In genomic region chr10:101131962-101132635, GRCh38 we compare ENCODE assay signal across 16 cellular contexts. TPM values are rescaled to one million over a fixed set of nuclear protein-coding genes. Genes with fewer than 3 reads are reported as not detected.
A peak's percentile ranks its signal among the peaks of the same experiment; 100 is the strongest.
DNase-seq lines count a peak whose midpoint lies in the region; ATAC-seq, FAIRE-seq and TF ChIP-seq lines count a peak whose summit lies in the region.
"Had no signal": no experiment of that assay in that cellular context is flagged by ENCODE, and none has a peak within 500 bp of the region (broad histone marks: within the 10 kb centered on the region; RNA-seq: fewer than 3 reads in every experiment).

No MANE protein-coding gene starts in this region.

- WGBS in SK-N-SH (ENCODE audit: low lambda C conversion rate): 70% methylated on average over 30 of the region's 39 CpGs
- WGBS in pancreas, 2 donors: 9 to 14% methylated on average over 39 of the region's 39 CpGs

- H2AFZ ChIP-seq in SK-N-SH (ENCODE audit: low read depth): no peak overlapping the region

- H3K9me2 ChIP-seq in SK-N-SH: no peaks in the 10 kb centered on the region

- no peaks in the 10 kb centered on the region for H4K20me1 ChIP-seq in SK-N-SH (ENCODE audit: insufficient read depth)

- DNase-seq in SK-N-SH (peak; percentile 49), epithelial cell of esophagus (ENCODE audit: low read depth) (no peak), pancreas (peak in 1 of 6 donors; percentile 55), GM19239 (ENCODE audit: insufficient read length, low spot score) (no peak), cerebellum (ENCODE audit: low spot score) (no peak), AG08396 (ENCODE audit: low spot score) (no peak)
- DNase-seq: NCI-H446; stimulated activated CD4-positive, alpha-beta T cell treated with anti-CD3 and anti-CD28 coated beads, Interleukin-4, amount 100 ng/mL, for 1 hour had no signal

- H3K27me3 ChIP-seq in SK-N-SH (ENCODE audit: insufficient read depth): peaks cover 77% of the 10 kb centered on the region
- H3K27me3 ChIP-seq in HUES6 (ENCODE audit: control insufficient read depth, insufficient read depth, low read length): peaks cover 100% of the 10 kb centered on the region
- H3K27me3 ChIP-seq in pancreas: peaks cover 0 to 51% (median 7%) of the 10 kb centered on the region in 4 donors

- TF ChIP-seq CTCF in SK-N-SH (IDR thresholded peaks at IDR 0.05) (no peak), epithelial cell of esophagus (IDR thresholded peaks at IDR 0.05; ENCODE audit: insufficient read depth, low read depth, low read length, missing control alignments) (no peak), pancreas (IDR thresholded peaks at IDR 0.05) (no peak)

- H3K4me2 ChIP-seq in SK-N-SH: peak overlapping the region; percentile 85

- H3K27ac ChIP-seq in SK-N-SH (ENCODE audit: low read depth in 2 of 2, low read length in 1 of 2) (no peak overlapping the region), HUES6 (ENCODE audit: low read depth, low read length) (no peak overlapping the region), pancreas (no peak overlapping the region)
- H3K27ac ChIP-seq: SJSA1 had no signal

- CTCF ChIA-PET in SK-N-SH (lab: Yijun Ruan, JAX): interaction anchor here (1.4 to 21.6 kb wide), 4 partner anchors 9 to 72 kb away, joined by 3 to 972 read pairs (median 33); no protein-coding TSS in a partner anchor

- H3F3A ChIP-seq in SK-N-SH (replicated peaks; ENCODE audit: insufficient read depth): no peaks in the 10 kb centered on the region

- H3K9me3 ChIP-seq in SK-N-SH (no peaks in the 10 kb centered on the region), HUES6 (ENCODE audit: control insufficient read depth, insufficient read depth, low read depth, low read length) (no peaks in the 10 kb centered on the region), pancreas (no peaks in the 10 kb centered on the region)
- H3K9me3 ChIP-seq: SJSA1 had no signal

- no peak for TF ChIP-seq RAD21 in SK-N-SH (IDR thresholded peaks at IDR 0.05; ENCODE audit: low read length)

- no peaks in the 10 kb centered on the region for H3K79me2 ChIP-seq in SK-N-SH (ENCODE audit: insufficient read depth)

- TF ChIP-seq EP300 in SK-N-SH (IDR thresholded peaks at IDR 0.05; ENCODE audit: borderline replicate concordance in 1 of 2, low read depth in 1 of 2, low read length in 1 of 2): no peak

- FAIRE-seq in pancreas (lab: Jason Lieb, UNC): no peak
- no peak for FAIRE-seq in GM19239 (lab: Jason Lieb, UNC)
- FAIRE-seq: A204.1, GM18507 had no signal

- intact Hi-C loops in pancreas (cut with DNase I): no loop called here

- ATAC-seq in SK-N-SH treated with all-trans-retinoic acid at 6 μM for 48 hours (no peak; the same call in 2 of the 3 replicates), pancreas (peak in 3 of 4 donors; percentile 7 to 35 (median 9))

- H3K4me3 ChIP-seq in SK-N-SH (ENCODE audit: low read depth in 2 of 2, low read length in 1 of 2) (peak overlapping the region; percentile 33 to 51; a peak in 2 of 4 replicates), HUES6 (ENCODE audit: low read depth, low read length) (peak overlapping the region; percentile 43), epithelial cell of esophagus (ENCODE audit: low read length) (peak overlapping the region; percentile 36), pancreas (peak overlapping the region in 3 of 4 donors; percentile 11 to 45 (median 31))
- H3K4me3 ChIP-seq: SJSA1 had no signal

- no peaks in the 10 kb centered on the region for H3K36me3 ChIP-seq in SK-N-SH (replicated peaks in 1 of 2; ENCODE audit: control insufficient read depth in 1 of 2, insufficient read depth in 2 of 2, low read length in 1 of 2)
- H3K36me3 ChIP-seq in HUES6 (ENCODE audit: control insufficient read depth, insufficient read depth, low read length): no peaks in the 10 kb centered on the region
- H3K36me3 ChIP-seq in pancreas: no peaks in the 10 kb centered on the region
- H3K36me3 ChIP-seq: SJSA1 had no signal

- H3K4me1 ChIP-seq in SK-N-SH (ENCODE audit: control insufficient read depth in 1 of 2, insufficient read depth in 2 of 2, low read depth in 1 of 2, low read length in 1 of 2): peaks cover 0 to 2% of the 10 kb centered on the region in 2 experiments; a peak in 1 of 4 replicates
- H3K4me1 ChIP-seq in HUES6 (ENCODE audit: control insufficient read depth, insufficient read depth, low read length): peaks cover 21% of the 10 kb centered on the region
- peaks cover 0 to 10% (median 0%) of the 10 kb centered on the region in 3 donors for H3K4me1 ChIP-seq in pancreas

- POLR2A ChIA-PET in SK-N-SH (lab: Yijun Ruan, JAX): interaction anchor here (1.3 kb wide), 1 partner anchor 36 kb away, joined by 4 read pairs; no protein-coding TSS in a partner anchor

- H3K9ac ChIP-seq in SK-N-SH (no peak overlapping the region), HUES6 (ENCODE audit: low read length) (no peak overlapping the region)

TF ChIP-seq in SK-N-SH, 30 proteins besides CTCF, POLR2A, EP300 and RAD21 (continues in another document):
- no peak for TF ChIP-seq TEAD4 (IDR thresholded peaks at IDR 0.05; ENCODE audit: borderline replicate concordance, insufficient read depth)
- no peak for TF ChIP-seq MXI1 (IDR thresholded peaks at IDR 0.05; ENCODE audit: low read depth, low read length)
- no peak for TF ChIP-seq PBX3 (IDR thresholded peaks at IDR 0.05)
- TF ChIP-seq MAX (IDR thresholded peaks at IDR 0.05; ENCODE audit: low read depth): no peak
- no peak for TF ChIP-seq TAF1 (IDR thresholded peaks at IDR 0.05; ENCODE audit: borderline replicate concordance, low read depth, low read length)
- no peak for TF ChIP-seq RXRA (IDR thresholded peaks at IDR 0.05; ENCODE audit: borderline replicate concordance, low read depth)
- no peak for TF ChIP-seq IRF3 (IDR thresholded peaks at IDR 0.05; ENCODE audit: low read depth, low read length)
- no peak for TF ChIP-seq YY1 (IDR thresholded peaks at IDR 0.05; ENCODE audit: low read depth)
- no peak for TF ChIP-seq EZH2phosphoT487 (IDR thresholded peaks at IDR 0.05; ENCODE audit: borderline replicate concordance, low read depth)

TF ChIP-seq in SK-N-SH treated with all-trans-retinoic acid at 6 μM for 48 hours, 23 proteins besides CTCF, POLR2A, EP300 and RAD21 (continues in another document):
- no peak for TF ChIP-seq SNAI2 (CRISPR knock-in tag; IDR thresholded peaks at IDR 0.05)
- TF ChIP-seq CSDC2 (CRISPR knock-in tag; IDR thresholded peaks at IDR 0.05): no peak
- no peak for TF ChIP-seq ARNTL (CRISPR knock-in tag; IDR thresholded peaks at IDR 0.05; ENCODE audit: borderline replicate concordance, low read depth)
- TF ChIP-seq TOX (CRISPR knock-in tag; IDR thresholded peaks at IDR 0.05; ENCODE audit: borderline replicate concordance): no peak
- no peak for TF ChIP-seq ZC3H10 (CRISPR knock-in tag; IDR thresholded peaks at IDR 0.05)
- TF ChIP-seq TCF4 (CRISPR knock-in tag; IDR thresholded peaks at IDR 0.05; ENCODE audit: borderline replicate concordance): no peak
- TF ChIP-seq OSR1 (CRISPR knock-in tag; IDR thresholded peaks at IDR 0.05): no peak
- TF ChIP-seq GLIS3 (CRISPR knock-in tag; IDR thresholded peaks at IDR 0.05): no peak
- TF ChIP-seq CSRNP3 (CRISPR knock-in tag; IDR thresholded peaks at IDR 0.05): no peak
- no peak for TF ChIP-seq ZFP3 (CRISPR knock-in tag; IDR thresholded peaks at IDR 0.05)
- no peak for TF ChIP-seq ZFP30 (CRISPR knock-in tag; IDR thresholded peaks at IDR 0.05)
- no peak for TF ChIP-seq ZNF8 (CRISPR knock-in tag; IDR thresholded peaks at IDR 0.05)
- no peak for TF ChIP-seq PATZ1 (CRISPR knock-in tag; IDR thresholded peaks at IDR 0.05; ENCODE audit: borderline replicate concordance)
- TF ChIP-seq ZNF565 (CRISPR knock-in tag; conservative IDR thresholded peaks at IDR 0.05; ENCODE audit: low read depth): no peak
- no peak for TF ChIP-seq ISL1 (CRISPR knock-in tag; IDR thresholded peaks at IDR 0.05)
- TF ChIP-seq ESRRG (CRISPR knock-in tag; IDR thresholded peaks at IDR 0.05): no peak

RNA-seq across cellular contexts. Expression of gene TLX1, which starts 1.0 kb away (rescaled TPM):
- polyA plus RNA-seq in SK-N-SH (2012; rRNA removed) (0.02 TPM in 1 of 2 replicates, not detected in the other), pancreas (under 1 TPM; 0.11 to 0.19 TPM)
- polyA plus RNA-seq in SK-N-SH (2012; cell fraction: cytosol; rRNA removed): 0.03 TPM in 1 of 2 replicates, not detected in the other
- not detected in 2 replicates for polyA plus RNA-seq in SK-N-SH (2012; cell fraction: nucleus; rRNA removed)
- total RNA-seq in pancreas (not detected), cerebellum (not detected)
- total RNA-seq: esophagus mucosa, osteocyte, SJSA1, subcutaneous adipose tissue had no signal
